26 cellular contexts compared by ENCODE assay signal in the genomic region with DNA sequence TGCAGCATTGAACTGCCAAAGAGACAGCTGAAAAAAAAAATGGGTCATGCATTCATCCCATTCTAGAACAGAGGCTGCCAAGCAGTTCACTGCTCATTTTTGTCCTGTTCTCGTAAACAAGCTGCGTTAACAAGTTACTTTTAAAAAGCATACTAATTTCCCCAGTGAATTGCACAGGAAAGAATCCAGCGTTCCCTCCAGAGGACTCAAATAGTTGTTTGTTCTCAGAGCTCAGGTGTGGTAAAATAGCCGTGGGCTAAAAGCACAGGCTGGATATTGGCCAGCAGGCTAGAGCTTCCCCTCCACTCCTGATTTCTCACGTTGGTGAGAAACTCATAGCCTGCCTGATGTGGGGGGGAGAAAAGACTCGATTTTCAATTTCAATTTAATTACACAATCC.
DNase-seq lines count a peak whose midpoint lies in the region; ATAC-seq and TF ChIP-seq lines count a peak whose summit lies in the region.
"Had no signal": no experiment of that assay in that cellular context is flagged by ENCODE, and none has a peak within 500 bp of the region (broad histone marks: within the 10 kb centered on the region; RNA-seq: fewer than 3 reads in every experiment).

No MANE protein-coding gene starts in this region.

- TF ChIP-seq CTCF in upper lobe of right lung (IDR thresholded peaks at IDR 0.05) (no peak), RWPE1 (conservative IDR thresholded peaks at IDR 0.05; ENCODE audit: low read depth) (no peak)

- POLR2A ChIA-PET in RWPE1 (lab: Yijun Ruan, JAX; ENCODE audit: low non-redundant PET): no interaction called here

- no peak overlapping the region for H3K4me3 ChIP-seq in upper lobe of right lung
- H3K4me3 ChIP-seq: right atrium auricular region, spleen, tibial artery had no signal

- H3K36me3 ChIP-seq in upper lobe of right lung: no peaks in the 10 kb centered on the region
- H3K36me3 ChIP-seq: right atrium auricular region, spleen, tibial artery had no signal

- peak; percentile 32 for ATAC-seq in upper lobe of right lung
- ATAC-seq: activated naive CD4-positive, alpha-beta T cell treated with anti-CD3 and anti-CD28 coated beads, Interleukin-2, amount 50 U/mL, for 72 hours; HepG2; left cardiac atrium; SK-N-SH treated with all-trans-retinoic acid at 6 μM for 48 hours had no signal

- H3K9me3 ChIP-seq in upper lobe of right lung: no peaks in the 10 kb centered on the region
- H3K9me3 ChIP-seq: right atrium auricular region, spleen, tibial artery had no signal

- intact Hi-C loops in upper lobe of right lung (cut with DNase I): no loop called here

- no peaks in the 10 kb centered on the region for H3K4me1 ChIP-seq in upper lobe of right lung
- H3K4me1 ChIP-seq: right atrium auricular region, spleen, tibial artery had no signal

- CTCF ChIA-PET in RWPE1 (lab: Yijun Ruan, JAX): interaction anchor here (0.6 kb wide), 1 partner anchor 97 kb away, joined by 3 read pairs; no protein-coding TSS in a partner anchor

- peak in 2 of 3 experiments; percentile 32 to 74 for DNase-seq in NCI-H1417 (lab: John Stamatoyannopoulos, UW)
- no peak for DNase-seq in NCI-H1417 treated with DMSO at 0.1 percent for 48 hours (lab: John Stamatoyannopoulos, UW)
- peak in 10 of 61 donors; percentile 3 to 65 (median 22) for DNase-seq in caudate nucleus (lab: John Stamatoyannopoulos, UW)
- peak; percentile 60 for DNase-seq in midbrain (lab: John Stamatoyannopoulos, UW)
- no peak for DNase-seq in upper lobe of right lung
- DNase-seq in effector CD8-positive, alpha-beta T cell (lab: John Stamatoyannopoulos, UW): no peak
- DNase-seq in foreskin melanocyte: no peak
- no peak for DNase-seq in RWPE1 (ENCODE audit: low spot score)
- DNase-seq: 8988T; activated CD4-positive, alpha-beta T cell treated with anti-CD3 and anti-CD28 coated beads, Interleukin-2, amount 50 U/mL, for 4 hours; CD4-positive, alpha-beta memory T cell; dermis blood vessel endothelial cell; DMS153; left cardiac atrium; naive B cell; NCI-H1436; NCI-H226; NCI-H82; spleen; stimulated activated CD4-positive, alpha-beta T cell treated with anti-CD3 and anti-CD28 coated beads, Interleukin-2, amount 100 ng/mL, for 48 hours; stimulated activated naive CD4-positive, alpha-beta T cell treated with Interleukin-2 at 50 U/mL for 16 hours; tibial artery had no signal

- H3K27me3 ChIP-seq in upper lobe of right lung: no peaks in the 10 kb centered on the region
- H3K27me3 ChIP-seq: right atrium auricular region, spleen, tibial artery had no signal

- peak overlapping the region; percentile 68 for H3K27ac ChIP-seq in caudate nucleus (ENCODE audit: low read depth, low read length)
- H3K27ac ChIP-seq in upper lobe of right lung: no peak overlapping the region
- H3K27ac ChIP-seq in RWPE1: no peak overlapping the region
- H3K27ac ChIP-seq: right atrium auricular region, spleen, tibial artery had no signal

Comparison
In these comparisons a context has a peak if more than half of its experiments do, and no peak if none do; other contexts are left out.
1. DNase-seq: peak in NCI-H1417 (2 of 3) and midbrain (single experiment); none in NCI-H1417 treated with DMSO at 0.1 percent for 48 hours (single experiment), upper lobe of right lung (single experiment), effector CD8-positive, alpha-beta T cell (single experiment), foreskin melanocyte (single experiment) and RWPE1 (single experiment).